ENCODE assay signal across 7 cellular contexts in the genomic region with DNA sequence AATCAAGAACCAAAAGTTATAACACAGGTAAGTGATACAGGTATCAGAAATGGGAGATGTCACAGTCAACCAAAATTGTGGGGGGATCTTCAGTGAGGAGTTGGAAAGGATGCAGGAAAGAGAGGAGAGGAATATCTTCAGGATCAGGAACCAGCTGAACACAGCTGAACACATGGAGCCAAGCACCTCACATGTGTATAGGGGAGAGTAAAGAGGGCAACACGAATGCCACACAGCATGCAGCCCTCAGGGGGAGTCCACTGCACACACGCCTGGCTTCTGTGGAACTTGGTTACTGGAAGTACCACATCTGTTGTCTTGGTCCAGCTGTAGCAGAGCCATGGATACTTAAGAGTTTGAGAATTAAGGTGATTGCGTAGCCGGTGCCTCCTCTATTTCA.
"Had no signal": no experiment of that assay in that cellular context is flagged by ENCODE, and none has a peak within 500 bp of the region (broad histone marks: within the 10 kb centered on the region; RNA-seq: fewer than 3 reads in every experiment).

No MANE protein-coding gene starts in this region.

- H2AFZ ChIP-seq: GM23338 had no signal

- H3K9me3 ChIP-seq: HAP-1 had no signal

- FAIRE-seq: HTR-8/SVneo had no signal

- ATAC-seq: GM23338, HCT116 had no signal

- DNase-seq: H7, HFFc6, KBM-7 had no signal

- H3K4me1 ChIP-seq: HAP-1 had no signal

- H3K4me2 ChIP-seq: GM23338 had no signal

- H3K36me3 ChIP-seq: HAP-1 had no signal

- H3K4me3 ChIP-seq: GM23338, HAP-1 had no signal
